Comparison of ENCODE assay signal across 8 cellular contexts in the genomic region with DNA sequence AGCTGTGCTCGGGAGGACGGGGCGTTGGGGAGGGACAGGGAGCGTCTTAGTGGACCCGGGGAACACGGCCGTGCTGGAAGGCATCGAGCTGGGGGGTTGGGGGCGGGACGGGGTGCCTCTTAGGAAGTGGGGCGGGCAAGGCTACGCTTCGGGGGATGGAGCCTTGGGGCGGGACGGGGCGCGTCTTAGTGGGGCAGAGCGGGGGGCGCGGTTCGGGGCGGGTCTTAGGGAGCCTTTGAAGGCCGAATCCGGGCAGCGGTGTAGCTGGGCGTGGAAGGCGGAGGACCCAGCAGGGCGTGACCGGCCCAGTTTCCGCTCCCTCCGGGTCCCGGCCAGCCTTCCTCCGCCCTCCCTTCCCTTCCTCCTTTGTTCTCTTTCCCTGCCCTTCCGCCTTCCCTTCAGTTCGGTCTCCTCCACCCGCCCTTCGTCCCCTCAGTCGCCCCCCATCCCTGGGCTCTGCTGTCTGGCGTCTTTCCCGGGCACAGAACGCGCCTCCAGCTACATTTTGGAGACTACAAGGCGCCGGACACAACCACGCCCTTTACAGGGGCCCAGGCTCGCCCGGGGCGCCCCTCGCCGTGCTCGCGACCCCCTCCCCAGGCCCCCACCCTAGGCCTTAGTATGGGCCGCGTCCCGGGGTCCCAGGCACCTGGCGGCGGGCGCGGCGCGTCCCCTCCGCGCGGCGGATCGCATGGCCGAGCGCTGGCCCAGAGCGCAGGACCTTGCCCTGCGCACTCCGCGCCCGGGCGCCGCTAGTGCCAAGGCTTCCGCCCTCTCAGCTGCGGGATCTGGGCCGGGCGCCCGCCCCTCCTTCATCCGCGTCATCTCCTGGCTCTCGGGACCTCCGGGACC. TPM values are rescaled to one million over a fixed set of nuclear protein-coding genes. Genes with fewer than 3 reads are reported as not detected.
A peak's percentile ranks its signal among the peaks of the same experiment; 100 is the strongest.
DNase-seq lines count a peak whose midpoint lies in the region; ATAC-seq and TF ChIP-seq lines count a peak whose summit lies in the region.

A gene with protein sequence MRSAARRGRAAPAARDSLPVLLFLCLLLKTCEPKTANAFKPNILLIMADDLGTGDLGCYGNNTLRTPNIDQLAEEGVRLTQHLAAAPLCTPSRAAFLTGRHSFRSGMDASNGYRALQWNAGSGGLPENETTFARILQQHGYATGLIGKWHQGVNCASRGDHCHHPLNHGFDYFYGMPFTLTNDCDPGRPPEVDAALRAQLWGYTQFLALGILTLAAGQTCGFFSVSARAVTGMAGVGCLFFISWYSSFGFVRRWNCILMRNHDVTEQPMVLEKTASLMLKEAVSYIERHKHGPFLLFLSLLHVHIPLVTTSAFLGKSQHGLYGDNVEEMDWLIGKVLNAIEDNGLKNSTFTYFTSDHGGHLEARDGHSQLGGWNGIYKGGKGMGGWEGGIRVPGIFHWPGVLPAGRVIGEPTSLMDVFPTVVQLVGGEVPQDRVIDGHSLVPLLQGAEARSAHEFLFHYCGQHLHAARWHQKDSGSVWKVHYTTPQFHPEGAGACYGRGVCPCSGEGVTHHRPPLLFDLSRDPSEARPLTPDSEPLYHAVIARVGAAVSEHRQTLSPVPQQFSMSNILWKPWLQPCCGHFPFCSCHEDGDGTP (minus strand): TSS at position 757 of the 852 bp plus-strand sequence. CDS start 64 bp downstream, at position 693.

- H3K27me3 ChIP-seq in HUES64 (ENCODE audit: insufficient read depth, low read length), result no peaks in the 10 kb centered on the region
- H3K27me3 ChIP-seq in colonic mucosa, result no peaks in the 10 kb centered on the region
- no peaks in the 10 kb centered on the region for H3K27me3 ChIP-seq in layer of hippocampus (ENCODE audit: control insufficient read depth, insufficient read depth, low read length)

- H3K4me1 Mint-ChIP-seq in Calu3 (ENCODE audit: low read depth, unreplicated experiment), result peaks cover 8% of the 10 kb centered on the region

- H3K9ac ChIP-seq in HUES64 (ENCODE audit: low read depth, low read length), result peak within 1 kb of the TSS; percentile 90
- peak within 1 kb of the TSS; percentile 77 to 83 for H3K9ac ChIP-seq in colonic mucosa (ENCODE audit: low read depth in 2 of 2, low read length in 2 of 2)

- CTCF ChIA-PET in Calu3 (lab: Charles Lee), result interaction anchor here (0.7 to 1.2 kb wide), 2 partner anchors 16 to 69 kb away, joined by 3 to 5 read pairs; no protein-coding TSS in a partner anchor

- no TSS peak for BruUV-seq in Calu3 (replicated peaks; lab: Mats Ljungman, UMichigan)

- peak within 1 kb of the TSS; percentile 72 for H3K4me3 Mint-ChIP-seq in Calu3 (ENCODE audit: low read depth, unreplicated experiment)

- H3K4me1 ChIP-seq in HUES64 (ENCODE audit: insufficient read depth, low read length), result peaks cover 6% of the 10 kb centered on the region; the same call in 1 of the 2 replicates
- no peaks in the 10 kb centered on the region for H3K4me1 ChIP-seq in colonic mucosa

- DNase-seq in Calu3 (peak; percentile 95), colonic mucosa (peak; percentile 96), NCI-H2081 treated with DMSO at 0.1 percent for 48 hours (lab: John Stamatoyannopoulos, UW) (no peak)
- DNase-seq in activated CD4-positive, alpha-beta T cell treated with anti-CD3 and anti-CD28 coated beads for 24 hours (ENCODE audit: low read depth in 2 of 2), result peak; percentile 3 to 29
- DNase-seq in stimulated activated CD4-positive, alpha-beta T cell treated with anti-CD3 and anti-CD28 coated beads, Interleukin-2, amount 100 ng/mL, for 24 hours, result peak; percentile 38 to 59

- H3K27ac ChIP-seq in HUES64 (ENCODE audit: low read depth, low read length) (peak within 1 kb of the TSS; percentile 98), colonic mucosa (peak within 1 kb of the TSS; percentile 98), layer of hippocampus (ENCODE audit: low read depth, low read length) (peak within 1 kb of the TSS; percentile 90)

- peak within 1 kb of the TSS; percentile 64 for H3K4me3 ChIP-seq in HUES64 (ENCODE audit: low read length)
- peak within 1 kb of the TSS; percentile 62 for H3K4me3 ChIP-seq in colonic mucosa

- TF ChIP-seq CTCF in Calu3 (IDR thresholded peaks at IDR 0.05; ENCODE audit: unreplicated experiment) (no peak), colonic mucosa (IDR thresholded peaks at IDR 0.05) (no peak)

- H3K9me3 Mint-ChIP-seq in Calu3 (ENCODE audit: low read depth, unreplicated experiment), result no peaks in the 10 kb centered on the region

- peak within 1 kb of the TSS; percentile 98 for H3K27ac Mint-ChIP-seq in Calu3 (ENCODE audit: unreplicated experiment)

- peak; percentile 94 for ATAC-seq in GM21447 (IDR thresholded peaks at IDR 0.05; ENCODE audit: unreplicated experiment)

- intact Hi-C loops in Calu3 (cut with micrococcal nuclease; ENCODE audit: unreplicated experiment) (loop anchor here (2.0 kb wide), 1 partner anchor 30 kb away; no protein-coding TSS in a partner anchor), colonic mucosa (cut with DNase I) (no loop called here)

- H3K36me3 Mint-ChIP-seq in Calu3 (ENCODE audit: insufficient read depth, unreplicated experiment), result peaks cover 31% of the 10 kb centered on the region

- no peaks in the 10 kb centered on the region for H3K27me3 Mint-ChIP-seq in Calu3 (ENCODE audit: unreplicated experiment)

- WGBS in HUES64, result under 1% methylated on average over 84 of the region's 84 CpGs

- H3K36me3 ChIP-seq in HUES64 (ENCODE audit: insufficient read depth, low read length) (no peaks in the 10 kb centered on the region), colonic mucosa (no peaks in the 10 kb centered on the region)

- H3K9me3 ChIP-seq in HUES64 (ENCODE audit: insufficient read depth, low read depth, low read length) (no peaks in the 10 kb centered on the region), colonic mucosa (no peaks in the 10 kb centered on the region)

RNA-seq across cellular contexts. Expression of the gene that starts here (rescaled TPM):
- total RNA-seq in Calu3 (2022), result 42.0 and 47.8 TPM in 2 replicates
- polyA plus RNA-seq in HUES64 (2013, experiment 1 of 2), result 1.9 TPM
- 2.8 TPM for polyA plus RNA-seq in HUES64 (2013, experiment 2 of 2)
- 10 to 100 TPM; 44.2 to 75.9 TPM for total RNA-seq in colonic mucosa
